In genomic region chr4:76200771-76201224, GRCh38 we compare ENCODE assay signal across 8 cellular contexts. TPM values are rescaled to one million over a fixed set of nuclear protein-coding genes. Genes with fewer than 3 reads are reported as not detected.
DNase-seq lines count a peak whose midpoint lies in the region; ATAC-seq and TF ChIP-seq lines count a peak whose summit lies in the region.

No MANE protein-coding gene starts in this region.

- H3K27me3 Mint-ChIP-seq in activated T-cell treated with anti-CD3 and anti-CD28 coated beads, Interleukin-2, amount 50 U/mL, for 72 hours (ENCODE audit: low read depth) = no peaks in the 10 kb centered on the region

- no peak for TF ChIP-seq POLR2A in thyroid gland (IDR thresholded peaks at IDR 0.05)

- WGBS in thyroid gland, 2 donors = 96 to 98% methylated on average over 4 of the region's 4 CpGs

- peaks cover 45 to 79% of the 10 kb centered on the region in 2 donors for H3K4me1 ChIP-seq in thyroid gland
- peaks cover 15% of the 10 kb centered on the region for H3K4me1 ChIP-seq in A673 (ENCODE audit: insufficient read depth, low read length, poor library complexity, severe bottlenecking)

- H3K36me3 ChIP-seq in thyroid gland = no peaks in the 10 kb centered on the region
- no peaks in the 10 kb centered on the region for H3K36me3 ChIP-seq in A673 (ENCODE audit: insufficient read depth, low read length, poor library complexity, severe bottlenecking)

- TF ChIP-seq CTCF in thyroid gland (IDR thresholded peaks at IDR 0.05) (no peak), A673 (conservative IDR thresholded peaks at IDR 0.05; ENCODE audit: low read depth, low read length) (no peak)

- POLR2A ChIA-PET in A673 (lab: Charles Lee; ENCODE audit: low non-redundant PET) = no interaction called here

- CTCF ChIA-PET in A673 (lab: Charles Lee) = no interaction called here

- H3K27ac ChIP-seq in thyroid gland = peak overlapping the region; percentile 11 to 84 (median 76)
- H3K27ac ChIP-seq in A673 (ENCODE audit: low read depth, low read length, poor library complexity, severe bottlenecking) = no peak overlapping the region

- H3K27ac Mint-ChIP-seq in activated T-cell treated with anti-CD3 and anti-CD28 coated beads, Interleukin-2, amount 50 U/mL, for 72 hours = peak overlapping the region; percentile 81

- peak overlapping the region; percentile 42 to 62 for H3K4me3 Mint-ChIP-seq in activated T-cell treated with anti-CD3 and anti-CD28 coated beads, Interleukin-2, amount 50 U/mL, for 72 hours

- H3K4me3 ChIP-seq in thyroid gland (replicated peaks in 1 of 3) (no peak overlapping the region), A673 (ENCODE audit: low read depth, low read length, poor library complexity, severe bottlenecking) (no peak overlapping the region)

- peak; percentile 75 to 81 for ATAC-seq in activated T-cell treated with anti-CD3 and anti-CD28 coated beads, Interleukin-2, amount 50 U/mL, for 72 hours (replicated peaks in 1 of 2)

- no peaks in the 10 kb centered on the region for H3K27me3 ChIP-seq in thyroid gland
- H3K27me3 ChIP-seq in A673 (replicated peaks; ENCODE audit: insufficient read depth, low read depth, low read length, poor library complexity) = no peaks in the 10 kb centered on the region

- peaks cover 45% of the 10 kb centered on the region for H3K4me1 Mint-ChIP-seq in activated T-cell treated with anti-CD3 and anti-CD28 coated beads, Interleukin-2, amount 50 U/mL, for 72 hours (ENCODE audit: low read depth)

- BruUV-seq in A673 (replicated peaks; lab: Mats Ljungman, UMichigan) = no TSS peak

- intact Hi-C loops in thyroid gland (cut with DNase I) (no loop called here), A673 (cut with micrococcal nuclease; ENCODE audit: unreplicated experiment) (no loop called here)

- peak; percentile 46 for DNase-seq in activated T-cell treated with anti-CD3 and anti-CD28 coated beads, Interleukin-2, amount 50 U/mL, for 72 hours
- no peak for DNase-seq in activated T-cell treated with anti-CD3 and anti-CD28 coated beads, Interleukin-2, amount 50 U/mL, for 48 hours
- DNase-seq in SHP77 treated with DMSO at 0.1 percent for 48 hours (lab: John Stamatoyannopoulos, UW) (peak; percentile 83), kidney tubule cell (ENCODE audit: low spot score) (peak; percentile 90), thyroid gland (peak; percentile 12 to 27), globus pallidus (ENCODE audit: low spot score) (no peak), A673 (ENCODE audit: low spot score) (no peak), T-helper 2 cell (no peak)

- H3K9me3 Mint-ChIP-seq in activated T-cell treated with anti-CD3 and anti-CD28 coated beads, Interleukin-2, amount 50 U/mL, for 72 hours = no peaks in the 10 kb centered on the region

- H3K9me3 ChIP-seq in thyroid gland (no peaks in the 10 kb centered on the region), A673 (ENCODE audit: low read depth, low read length, poor library complexity, severe bottlenecking) (no peaks in the 10 kb centered on the region)

- no peaks in the 10 kb centered on the region for H3K36me3 Mint-ChIP-seq in activated T-cell treated with anti-CD3 and anti-CD28 coated beads, Interleukin-2, amount 50 U/mL, for 72 hours (ENCODE audit: insufficient read depth in 2 of 2)

RNA-seq across cellular contexts. Expression of gene SCARB2, which starts 12.8 kb away (rescaled TPM):
- 1 to 10 TPM; 5.1 to 8.1 TPM for total RNA-seq in activated T-cell treated with anti-CD3 and anti-CD28 coated beads, Interleukin-2, amount 50 U/mL, for 72 hours
- total RNA-seq in thyroid gland (100 to 1,000 TPM; 178 to 271 (median 206) TPM), A673 (2021) (27.0 and 27.9 TPM in 2 replicates)

RNA-seq across cellular contexts. Expression of gene FAM47E, which starts 50.7 kb away (rescaled TPM):
- not detected for total RNA-seq in activated T-cell treated with anti-CD3 and anti-CD28 coated beads, Interleukin-2, amount 50 U/mL, for 72 hours
- 10 to 100 TPM in 3 of 4 donors, 1 to 10 TPM in 1; 9.7 to 16.9 (median 13.7) TPM for total RNA-seq in thyroid gland
- 0.21 TPM in 1 of 2 replicates, not detected in the other for total RNA-seq in A673 (2021)

RNA-seq across cellular contexts. Expression of gene NUP54, which starts 52.6 kb away (rescaled TPM):
- 10 to 100 TPM; 51.3 to 51.9 TPM for total RNA-seq in activated T-cell treated with anti-CD3 and anti-CD28 coated beads, Interleukin-2, amount 50 U/mL, for 72 hours
- total RNA-seq in thyroid gland (10 to 100 TPM; 37.7 to 49.7 (median 48.8) TPM), A673 (2021) (43.3 and 45.9 TPM in 2 replicates)

Comparison
In these comparisons a context has a peak if more than half of its experiments do, and no peak if none do; other contexts are left out.
1. DNase-seq: peak in activated T-cell treated with anti-CD3 and anti-CD28 coated beads, Interleukin-2, amount 50 U/mL, for 72 hours (2 of 2), SHP77 treated with DMSO at 0.1 percent for 48 hours (single experiment), kidney tubule cell (single experiment) and thyroid gland (2 of 2); none in activated T-cell treated with anti-CD3 and anti-CD28 coated beads, Interleukin-2, amount 50 U/mL, for 48 hours (0 of 2), globus pallidus (single experiment), A673 (single experiment) and T-helper 2 cell (0 of 5).